17 cellular contexts compared by ENCODE assay signal in genomic region chr5:59540366-59540765, GRCh38.
DNase-seq lines count a peak whose midpoint lies in the region; ATAC-seq and TF ChIP-seq lines count a peak whose summit lies in the region.
"Had no signal": no experiment of that assay in that cellular context is flagged by ENCODE, and none has a peak within 500 bp of the region (broad histone marks: within the 10 kb centered on the region; RNA-seq: fewer than 3 reads in every experiment).

No MANE protein-coding gene starts in this region.

- ATAC-seq in esophagus mucosa: peak; percentile 51
- no peak for ATAC-seq in activated T-helper 17 cell treated with anti-CD3 and anti-CD28 coated beads, Interleukin-2, amount 50 U/mL, for 72 hours (replicated peaks)
- ATAC-seq in GM21723 (IDR thresholded peaks at IDR 0.05; ENCODE audit: unreplicated experiment): no peak
- ATAC-seq: effector memory CD8-positive, alpha-beta T cell; foreskin keratinocyte; K562 had no signal

- peaks cover 2% of the 10 kb centered on the region for H3K4me1 ChIP-seq in prostate gland (replicated peaks)
- H3K4me1 ChIP-seq in hepatocyte (ENCODE audit: insufficient read depth): peaks cover 7% of the 10 kb centered on the region
- H3K4me1 ChIP-seq: BLaER1 treated with 17β-estradiol and CSF1 and Interleukin-3, amounts not matched to agents 10 nM and 100 nM; breast epithelium; foreskin keratinocyte had no signal

- no peaks in the 10 kb centered on the region for H3K36me3 Mint-ChIP-seq in activated T-helper 17 cell treated with anti-CD3 and anti-CD28 coated beads, Interleukin-2, amount 50 U/mL, for 72 hours (ENCODE audit: low read depth)

- H3K9me3 ChIP-seq in prostate gland (no peaks in the 10 kb centered on the region), hepatocyte (ENCODE audit: low read depth) (no peaks in the 10 kb centered on the region)
- H3K9me3 ChIP-seq: BLaER1 treated with 17β-estradiol and CSF1 and Interleukin-3, amounts not matched to agents 10 nM and 100 nM; breast epithelium; transverse colon had no signal

- H3K27ac Mint-ChIP-seq in activated T-helper 17 cell treated with anti-CD3 and anti-CD28 coated beads, Interleukin-2, amount 50 U/mL, for 72 hours: no peak overlapping the region
- H3K27ac Mint-ChIP-seq: effector memory CD8-positive, alpha-beta T cell had no signal

- H3K27me3 ChIP-seq in prostate gland (replicated peaks; ENCODE audit: insufficient read depth) (no peaks in the 10 kb centered on the region), hepatocyte (no peaks in the 10 kb centered on the region)
- H3K27me3 ChIP-seq: BLaER1 treated with 17β-estradiol and CSF1 and Interleukin-3, amounts not matched to agents 10 nM and 100 nM; breast epithelium; foreskin keratinocyte; transverse colon had no signal

- no peak overlapping the region for H2AFZ ChIP-seq in hepatocyte

- no peaks in the 10 kb centered on the region for H3K9me2 ChIP-seq in hepatocyte (replicated peaks; ENCODE audit: insufficient read depth)

- peak; percentile 60 for DNase-seq in NCI-H1105 (lab: John Stamatoyannopoulos, UW)
- DNase-seq in NCI-H446 treated with DMSO at 0.1 percent for 48 hours (lab: John Stamatoyannopoulos, UW): peak; percentile 65
- DNase-seq in prostate gland (ENCODE audit: low spot score): peak; percentile 49
- no peak for DNase-seq in hepatocyte (ENCODE audit: low spot score)
- DNase-seq in posterior vena cava (ENCODE audit: low spot score): no peak
- DNase-seq: activated naive CD4-positive, alpha-beta T cell treated with Interleukin-2 at 50 U/mL for 16 hours; effector memory CD8-positive, alpha-beta T cell; foreskin keratinocyte; NCI-H1048; stimulated activated CD4-positive, alpha-beta T cell treated with anti-CD3 and anti-CD28 coated beads, Interleukin-1b, Interleukin-23, amount 100 ng/mL, for 48 hours; transverse colon had no signal

- H3K4me3 ChIP-seq in prostate gland (no peak overlapping the region), hepatocyte (no peak overlapping the region)
- H3K4me3 ChIP-seq: BLaER1 treated with 17β-estradiol and CSF1 and Interleukin-3, amounts not matched to agents 10 nM and 100 nM; breast epithelium; K562; transverse colon had no signal

- no peaks in the 10 kb centered on the region for H3K4me1 Mint-ChIP-seq in activated T-helper 17 cell treated with anti-CD3 and anti-CD28 coated beads, Interleukin-2, amount 50 U/mL, for 72 hours

- no peaks in the 10 kb centered on the region for H3K9me3 Mint-ChIP-seq in activated T-helper 17 cell treated with anti-CD3 and anti-CD28 coated beads, Interleukin-2, amount 50 U/mL, for 72 hours

- WGBS in prostate gland: 19% methylated on average over 2 of the region's 2 CpGs
- 67% methylated on average over 2 of the region's 2 CpGs for WGBS in hepatocyte (ENCODE audit: low lambda C conversion rate, missing lambda C conversion rate)

- H4K20me1 ChIP-seq in hepatocyte (ENCODE audit: insufficient read depth, poor library complexity, severe bottlenecking): no peaks in the 10 kb centered on the region
- H4K20me1 ChIP-seq: BLaER1 treated with 17β-estradiol and CSF1 and Interleukin-3, amounts not matched to agents 10 nM and 100 nM had no signal

- no peak for TF ChIP-seq POLR2A in prostate gland (IDR thresholded peaks at IDR 0.05)

- TF ChIP-seq CTCF in prostate gland (IDR thresholded peaks at IDR 0.05): no peak
- no peak for TF ChIP-seq CTCF in hepatocyte (IDR thresholded peaks at IDR 0.05; ENCODE audit: poor library complexity)

- no peaks in the 10 kb centered on the region for H3K27me3 Mint-ChIP-seq in activated T-helper 17 cell treated with anti-CD3 and anti-CD28 coated beads, Interleukin-2, amount 50 U/mL, for 72 hours
- H3K27me3 Mint-ChIP-seq: effector memory CD8-positive, alpha-beta T cell had no signal

- H3K79me2 ChIP-seq in hepatocyte: no peaks in the 10 kb centered on the region

- peak overlapping the region; percentile 28 to 37 for H3K27ac ChIP-seq in prostate gland
- H3K27ac ChIP-seq in hepatocyte: no peak overlapping the region
- H3K27ac ChIP-seq: BLaER1 treated with 17β-estradiol and CSF1 and Interleukin-3, amounts not matched to agents 10 nM and 100 nM; breast epithelium; foreskin keratinocyte had no signal

- H3K4me3 Mint-ChIP-seq in activated T-helper 17 cell treated with anti-CD3 and anti-CD28 coated beads, Interleukin-2, amount 50 U/mL, for 72 hours: no peak overlapping the region
- H3K4me3 Mint-ChIP-seq: effector memory CD8-positive, alpha-beta T cell had no signal

- H3K36me3 ChIP-seq in prostate gland (no peaks in the 10 kb centered on the region), hepatocyte (replicated peaks; ENCODE audit: insufficient read depth, low read depth) (no peaks in the 10 kb centered on the region)
- H3K36me3 ChIP-seq: BLaER1 treated with 17β-estradiol and CSF1 and Interleukin-3, amounts not matched to agents 10 nM and 100 nM; breast epithelium; transverse colon had no signal

- intact Hi-C loops in prostate gland (cut with DNase I) (no loop called here), posterior vena cava (cut with DNase I) (no loop called here)

- no peak overlapping the region for H3K4me2 ChIP-seq in hepatocyte
- H3K4me2 ChIP-seq: BLaER1 treated with 17β-estradiol and CSF1 and Interleukin-3, amounts not matched to agents 10 nM and 100 nM had no signal

Comparison
In these comparisons a context has a peak if more than half of its experiments do, and no peak if none do; other contexts are left out.
1. DNase-seq: peak in NCI-H1105 (single experiment), NCI-H446 treated with DMSO at 0.1 percent for 48 hours (single experiment) and prostate gland (single experiment); none in hepatocyte (single experiment) and posterior vena cava (single experiment).